8 cellular contexts compared by ENCODE assay signal in genomic region chr19:4343056-4343844, GRCh38. TPM values are rescaled to one million over a fixed set of nuclear protein-coding genes. Genes with fewer than 3 reads are reported as not detected.
DNase-seq lines count a peak whose midpoint lies in the region; ATAC-seq, FAIRE-seq and TF ChIP-seq lines count a peak whose summit lies in the region.

TSS of gene MPND (plus strand) at chr19:4343562. CDS start at chr19:4343594, 32 bp downstream.

- POLR2A ChIA-PET in A549 (lab: Yijun Ruan, JAX), result interaction anchor here (0.6 to 2.1 kb wide), 11 partner anchors 9 to 128 kb away, joined by 3 to 8 read pairs (median 5); partner anchors contain the start of genes CHAF1A and YJU2

- H3K4me1 ChIP-seq in A549 (peaks cover 8% of the 10 kb centered on the region; the same call in 1 of the 3 replicates), kidney (ENCODE audit: control insufficient read depth in 1 of 2, insufficient read depth in 1 of 2, low read depth in 1 of 2, low read length in 2 of 2) (peaks cover 3 to 16% of the 10 kb centered on the region in 2 donors)

- peak; percentile 86 to 88 for ATAC-seq in A549
- peak; percentile 33 for ATAC-seq in GM18519 (IDR thresholded peaks at IDR 0.05; ENCODE audit: low FRiP score, unreplicated experiment)
- ATAC-seq in HG03066 (IDR thresholded peaks at IDR 0.05; ENCODE audit: low read depth, unreplicated experiment), result peak; percentile 49

- intact Hi-C loops in kidney (cut with DNase I), result no loop called here

- CTCF ChIA-PET in A549 (lab: Yijun Ruan, JAX), result interaction anchor here (1.3 to 3.6 kb wide), 3 partner anchors 9 to 32 kb away, joined by 3 to 32 read pairs (median 11); no protein-coding TSS in a partner anchor

- H3K4me2 ChIP-seq in A549, result peak within 1 kb of the TSS; percentile 93

- peak within 1 kb of the TSS; percentile 82 to 86 for H3K9ac ChIP-seq in kidney (ENCODE audit: low read length in 2 of 2)

- peak; percentile 47 to 74 for DNase-seq in A549 (ENCODE audit: low read depth in 1 of 2, low spot score in 1 of 2)
- DNase-seq in NCI-H2196 treated with DMSO at 0.1 percent for 48 hours (lab: John Stamatoyannopoulos, UW; ENCODE audit: unreplicated experiment), result peak; percentile 67
- DNase-seq in activated CD4-positive, CD25-positive, alpha-beta regulatory T cell treated with anti-CD3 and anti-CD28 coated beads, Interleukin-2, amount 50 U/mL, for 16 hours (ENCODE audit: low read depth, low spot score), result peak; percentile 90
- peak; percentile 90 for DNase-seq in central memory CD4-positive, alpha-beta T cell
- peak; percentile 98 for DNase-seq in kidney
- peak; percentile 97 for DNase-seq in stimulated activated CD4-positive, alpha-beta T cell treated with anti-CD3 and anti-CD28 coated beads, Interleukin-15, amount 100 ng/mL, for 24 hours

- H3K27ac ChIP-seq in A549 (peak within 1 kb of the TSS; percentile 92 to 95), kidney (ENCODE audit: low read depth in 2 of 2, low read length in 2 of 2) (peak within 1 kb of the TSS; percentile 97 to 99)

- FAIRE-seq in A549 (lab: Jason Lieb, UNC) (no peak), kidney (lab: Jason Lieb, UNC) (no peak)

- TF ChIP-seq POLR2A in A549 (IDR thresholded peaks at IDR 0.05; ENCODE audit: low read length), result peak; percentile 38; the same call in 1 of the 2 replicates

- peaks cover 2 to 4% of the 10 kb centered on the region in 2 donors for H3K36me3 ChIP-seq in kidney (ENCODE audit: control insufficient read depth in 1 of 2, insufficient read depth in 2 of 2, low read length in 2 of 2)

- H3K9me3 ChIP-seq in A549 (no peaks in the 10 kb centered on the region), kidney (ENCODE audit: control insufficient read depth in 1 of 2, low read length in 2 of 2) (no peaks in the 10 kb centered on the region)

- no peak for TF ChIP-seq RAD21 in A549 (conservative IDR thresholded peaks at IDR 0.05 in 1 of 2, IDR thresholded peaks at IDR 0.05 in 1 of 2)

- 0% methylated on average over 21 of the region's 80 CpGs for WGBS in A549 (ENCODE audit: missing lambda C conversion rate)

- H3K4me3 ChIP-seq in A549 (peak within 1 kb of the TSS; percentile 58), kidney (ENCODE audit: low read length in 2 of 2) (peak within 1 kb of the TSS; percentile 91)

- TF ChIP-seq CTCF in A549 (IDR thresholded peaks at IDR 0.05) (no peak), kidney (IDR thresholded peaks at IDR 0.05; ENCODE audit: borderline replicate concordance, extremely low read depth, insufficient read depth) (no peak)

- no peak for TF ChIP-seq EP300 in A549 (IDR thresholded peaks at IDR 0.05)

TF ChIP-seq in A549, 52 proteins besides CTCF, POLR2A, EP300 and RAD21 (continues in another document):
- no peak for TF ChIP-seq HES2 (IDR thresholded peaks at IDR 0.05)
- TF ChIP-seq GATA3 (IDR thresholded peaks at IDR 0.05; ENCODE audit: borderline replicate concordance), result no peak
- TF ChIP-seq ZC3H11A (IDR thresholded peaks at IDR 0.05), result no peak
- no peak for TF ChIP-seq HMGXB4 (CRISPR knock-in tag; IDR thresholded peaks at IDR 0.05; ENCODE audit: borderline replicate concordance)
- TF ChIP-seq ESRRA (IDR thresholded peaks at IDR 0.05; ENCODE audit: borderline replicate concordance, low read length), result no peak
- TF ChIP-seq CBX8 (IDR thresholded peaks at IDR 0.05), result no peak
- no peak for TF ChIP-seq NPAS2 (CRISPR knock-in tag; IDR thresholded peaks at IDR 0.05; ENCODE audit: borderline replicate concordance)
- 0 out of 5 replicates have a peak, but pooled peaks of 1 of the 2 experiments have one; percentile 19 for TF ChIP-seq JUN (IDR thresholded peaks at IDR 0.05)
- TF ChIP-seq NR3C1 (IDR thresholded peaks at IDR 0.05), result no peak
- TF ChIP-seq RNF2 (IDR thresholded peaks at IDR 0.05; ENCODE audit: borderline replicate concordance, low read depth), result no peak
- no peak for TF ChIP-seq POLR2AphosphoS2 (conservative IDR thresholded peaks at IDR 0.05; ENCODE audit: low read length)
- TF ChIP-seq BCL3 (IDR thresholded peaks at IDR 0.05), result no peak
- no peak for TF ChIP-seq FOSB (CRISPR knock-in tag; IDR thresholded peaks at IDR 0.05)
- TF ChIP-seq KDM5A (IDR thresholded peaks at IDR 0.05), result no peak
- no peak for TF ChIP-seq ZSCAN20 (CRISPR knock-in tag; IDR thresholded peaks at IDR 0.05)
- TF ChIP-seq PHF8 (IDR thresholded peaks at IDR 0.05; ENCODE audit: borderline replicate concordance, low read depth), result peak; percentile 61; the same call in 1 of the 2 replicates
- no peak for TF ChIP-seq ELK1 (IDR thresholded peaks at IDR 0.05; ENCODE audit: low read depth, low read length)
- TF ChIP-seq ZFP36 (IDR thresholded peaks at IDR 0.05; ENCODE audit: borderline replicate concordance, partially characterized antibody), result no peak
- TF ChIP-seq TP53 (CRISPR knock-in tag; IDR thresholded peaks at IDR 0.05), result no peak
- TF ChIP-seq PBX3 (IDR thresholded peaks at IDR 0.05), result no peak
- no peak for TF ChIP-seq FOSL2 (IDR thresholded peaks at IDR 0.05)
- TF ChIP-seq FOSL2 (CRISPR knock-in tag; IDR thresholded peaks at IDR 0.05), result no peak
- TF ChIP-seq HOXB5 (CRISPR knock-in tag; IDR thresholded peaks at IDR 0.05), result no peak
- TF ChIP-seq CHD4 (IDR thresholded peaks at IDR 0.05; ENCODE audit: borderline replicate concordance), result no peak
- no peak for TF ChIP-seq FOXS1 (CRISPR knock-in tag; IDR thresholded peaks at IDR 0.05)
- no peak for TF ChIP-seq KDM1A (IDR thresholded peaks at IDR 0.05; ENCODE audit: low read depth)
- TF ChIP-seq RCOR1 (IDR thresholded peaks at IDR 0.05; ENCODE audit: low read depth, low read length), result no peak
- no peak for TF ChIP-seq RARB (CRISPR knock-in tag; IDR thresholded peaks at IDR 0.05)
- no peak for TF ChIP-seq SMC3 (IDR thresholded peaks at IDR 0.05)

RNA-seq across cellular contexts. Expression of gene MPND, which starts in this region (rescaled TPM):
- 3.5 and 4.0 TPM in 2 replicates for polyA plus RNA-seq in A549 (2011; rRNA removed)
- polyA plus RNA-seq in A549 (2012; cell fraction: cytosol; rRNA removed), result 7.7 and 8.5 TPM in 2 replicates
- 8.4 and 9.9 TPM in 2 replicates for polyA plus RNA-seq in A549 (2012; cell fraction: nucleus; rRNA removed)
- polyA plus RNA-seq in A549 (2017; fragmentation: RNase III; extraction: RNeasy Plus Mini Kit Qiagen cat#74134 plus additional on column Dnase treatment), result 11.4 to 15.2 TPM (median 14.5 TPM) in 3 replicates
- 3.9 and 8.5 TPM in 2 replicates for polyA minus RNA-seq in A549 (2011; rRNA and poly(A)+ RNA removed)
- total RNA-seq in kidney, result 24.1 TPM
- 43.5 TPM for polyA plus RNA-seq in kidney (ENCODE audit: insufficient read depth, low read depth, low replicate concordance)

Comparison
In these comparisons a context has a peak if more than half of its experiments do, and no peak if none do; other contexts are left out.
1. Peak in every context shown above with its lines: DNase-seq, ATAC-seq, H3K4me3 ChIP-seq and H3K27ac ChIP-seq.
2. ATAC-seq: peak in every context shown above with its lines; median percentile 87 in A549; 49 in HG03066; 33 in GM18519.